ENCODE assay signal across 8 cellular contexts in genomic region chr3:132723024-132723462, GRCh38. TPM values are rescaled to one million over a fixed set of nuclear protein-coding genes. Genes with fewer than 3 reads are reported as not detected.
A peak's percentile ranks its signal among the peaks of the same experiment; 100 is the strongest.
DNase-seq lines count a peak whose midpoint lies in the region; ATAC-seq and TF ChIP-seq lines count a peak whose summit lies in the region.

No MANE protein-coding gene starts in this region.

- H2AFZ ChIP-seq in DND-41 (ENCODE audit: low read depth, low read length) = peak overlapping the region; percentile 93

- TF ChIP-seq EP300 in tibial nerve (IDR thresholded peaks at IDR 0.05) = peak; percentile 22 to 44

- H3K4me2 ChIP-seq in DND-41 (ENCODE audit: insufficient read depth, low read length) = peak overlapping the region; percentile 84

- H3K27me3 ChIP-seq in DND-41 (ENCODE audit: insufficient read depth, low read length, poor library complexity) = no peaks in the 10 kb centered on the region
- H3K27me3 ChIP-seq in liver (ENCODE audit: control insufficient read depth in 4 of 4, insufficient read depth in 4 of 4, low read length in 3 of 4) = no peaks in the 10 kb centered on the region
- no peaks in the 10 kb centered on the region for H3K27me3 ChIP-seq in tibial nerve

- H3K36me3 ChIP-seq in DND-41 (ENCODE audit: insufficient read depth, low read length) (peaks cover 6% of the 10 kb centered on the region; the same call in 1 of the 2 replicates), liver (ENCODE audit: control insufficient read depth in 4 of 4, insufficient read depth in 3 of 4, low read depth in 1 of 4, low read length in 3 of 4) (peaks cover 0 to 4% (median 0%) of the 10 kb centered on the region in 4 donors), tibial nerve (peaks cover 0 to 6% (median 0%) of the 10 kb centered on the region in 3 donors)

- TF ChIP-seq RAD21 in liver (IDR thresholded peaks at IDR 0.05) = no peak

- TF ChIP-seq POLR2A in tibial nerve (IDR thresholded peaks at IDR 0.05) = peak in 1 of 2 donors; percentile 85

- DNase-seq in DND-41 (no peak), amniotic stem cell (lab: John Stamatoyannopoulos, UW) (peak; percentile 58), tibial nerve (ENCODE audit: low spot score in 2 of 2) (no peak), islet precursor cell (no peak), AG08396 (ENCODE audit: low spot score) (no peak)
- no peak for DNase-seq in stimulated activated CD4-positive, alpha-beta T cell treated with anti-CD3 and anti-CD28 coated beads, Interleukin-15, amount 100 ng/mL, for 24 hours

- H3K4me1 ChIP-seq in DND-41 (ENCODE audit: insufficient read depth, low read length) (peaks cover 28% of the 10 kb centered on the region), liver (ENCODE audit: control insufficient read depth in 4 of 4, insufficient read depth in 4 of 4, low read length in 3 of 4) (peaks cover 7 to 24% (median 11%) of the 10 kb centered on the region in 4 donors), tibial nerve (peaks cover 6 to 42% (median 27%) of the 10 kb centered on the region in 4 donors)

- H3K27ac ChIP-seq in DND-41 (ENCODE audit: low read length) (peak overlapping the region; percentile 68), liver (ENCODE audit: low read depth in 1 of 2, low read length in 2 of 2) (peak overlapping the region; percentile 67 to 79), tibial nerve (peak overlapping the region; percentile 54 to 89 (median 82))

- peak overlapping the region; percentile 64 for H3K9ac ChIP-seq in DND-41 (ENCODE audit: low read depth, low read length)
- H3K9ac ChIP-seq in liver (ENCODE audit: low read depth in 1 of 2, low read length in 2 of 2) = peak overlapping the region in 1 of 2 donors; percentile 74

- ATAC-seq in DND-41 (ENCODE audit: insufficient read depth, low read depth) (no peak; the same call in 2 of the 3 replicates), HG02852 (IDR thresholded peaks at IDR 0.05; ENCODE audit: unreplicated experiment) (peak; percentile 3)

- WGBS in liver = 7% methylated on average over 17 of the region's 17 CpGs
- 1 to 3% methylated on average over 17 of the region's 17 CpGs for WGBS in tibial nerve, 2 donors

- H4K20me1 ChIP-seq in DND-41 (ENCODE audit: insufficient read depth, low read length) = no peaks in the 10 kb centered on the region

- H3K79me2 ChIP-seq in DND-41 (ENCODE audit: insufficient read depth, low read length) = peaks cover 11% of the 10 kb centered on the region

- TF ChIP-seq CTCF in DND-41 (IDR thresholded peaks at IDR 0.05; ENCODE audit: borderline replicate concordance, extremely low read depth, low read length, poor library complexity, severe bottlenecking) = no peak
- TF ChIP-seq CTCF in liver (IDR thresholded peaks at IDR 0.05; ENCODE audit: low read depth, low read length, missing input control) = no peak
- TF ChIP-seq CTCF in tibial nerve (IDR thresholded peaks at IDR 0.05) = no peak

- peak overlapping the region; percentile 21 to 95; a peak in 3 of 4 replicates for H3K4me3 ChIP-seq in DND-41 (ENCODE audit: low read depth in 1 of 2, low read length in 2 of 2)
- H3K4me3 ChIP-seq in liver (ENCODE audit: low read depth in 1 of 3, low read length in 3 of 3) = peak overlapping the region; percentile 50 to 81 (median 78)
- H3K4me3 ChIP-seq in tibial nerve = peak overlapping the region; percentile 44 to 75 (median 74)

- H3K9me3 ChIP-seq in DND-41 (ENCODE audit: insufficient read depth, low read length, severe bottlenecking) = no peaks in the 10 kb centered on the region
- H3K9me3 ChIP-seq in liver (ENCODE audit: control insufficient read depth in 4 of 4, low read length in 3 of 4) = no peaks in the 10 kb centered on the region
- H3K9me3 ChIP-seq in tibial nerve = no peaks in the 10 kb centered on the region

TF ChIP-seq in liver, 16 proteins besides CTCF, POLR2A, EP300 and RAD21:
- TF ChIP-seq REST (IDR thresholded peaks at IDR 0.05) = no peak
- no peak for TF ChIP-seq FOXA2 (IDR thresholded peaks at IDR 0.05)
- TF ChIP-seq EGR1 (IDR thresholded peaks at IDR 0.05; ENCODE audit: low read depth in 2 of 2) = no peak
- TF ChIP-seq SP1 (IDR thresholded peaks at IDR 0.05) = peak; percentile 40
- TF ChIP-seq RXRA (IDR thresholded peaks at IDR 0.05) = no peak
- no peak for TF ChIP-seq JUND (IDR thresholded peaks at IDR 0.05)
- TF ChIP-seq ZBTB33 (IDR thresholded peaks at IDR 0.05) = peak; percentile 88
- TF ChIP-seq TAF1 (conservative IDR thresholded peaks at IDR 0.05) = no peak
- TF ChIP-seq MAX (IDR thresholded peaks at IDR 0.05) = no peak
- TF ChIP-seq FOXA1 (IDR thresholded peaks at IDR 0.05) = no peak
- no peak for TF ChIP-seq HNF4G (IDR thresholded peaks at IDR 0.05)
- no peak for TF ChIP-seq HNF4A (conservative IDR thresholded peaks at IDR 0.05)
- no peak for TF ChIP-seq NR2F2 (IDR thresholded peaks at IDR 0.05)
- no peak for TF ChIP-seq ATF3 (IDR thresholded peaks at IDR 0.05)
- no peak for TF ChIP-seq YY1 (IDR thresholded peaks at IDR 0.05)
- TF ChIP-seq GABPA (IDR thresholded peaks at IDR 0.05 in 1 of 2, conservative IDR thresholded peaks at IDR 0.05 in 1 of 2) = peak; percentile 60 to 65

RNA-seq across cellular contexts. Expression of gene NPHP3, which starts 0.8 kb away (rescaled TPM):
- total RNA-seq in liver (10 to 100 TPM in 1 of 2 donors, 1 to 10 TPM in 1; 8.9 to 19.7 TPM), tibial nerve (10 to 100 TPM; 52.2 to 92.9 (median 69.4) TPM)
- 1 to 10 TPM; 3.0 to 3.8 TPM for polyA plus RNA-seq in liver
